19 cellular contexts compared by ENCODE assay signal in the genomic region with DNA sequence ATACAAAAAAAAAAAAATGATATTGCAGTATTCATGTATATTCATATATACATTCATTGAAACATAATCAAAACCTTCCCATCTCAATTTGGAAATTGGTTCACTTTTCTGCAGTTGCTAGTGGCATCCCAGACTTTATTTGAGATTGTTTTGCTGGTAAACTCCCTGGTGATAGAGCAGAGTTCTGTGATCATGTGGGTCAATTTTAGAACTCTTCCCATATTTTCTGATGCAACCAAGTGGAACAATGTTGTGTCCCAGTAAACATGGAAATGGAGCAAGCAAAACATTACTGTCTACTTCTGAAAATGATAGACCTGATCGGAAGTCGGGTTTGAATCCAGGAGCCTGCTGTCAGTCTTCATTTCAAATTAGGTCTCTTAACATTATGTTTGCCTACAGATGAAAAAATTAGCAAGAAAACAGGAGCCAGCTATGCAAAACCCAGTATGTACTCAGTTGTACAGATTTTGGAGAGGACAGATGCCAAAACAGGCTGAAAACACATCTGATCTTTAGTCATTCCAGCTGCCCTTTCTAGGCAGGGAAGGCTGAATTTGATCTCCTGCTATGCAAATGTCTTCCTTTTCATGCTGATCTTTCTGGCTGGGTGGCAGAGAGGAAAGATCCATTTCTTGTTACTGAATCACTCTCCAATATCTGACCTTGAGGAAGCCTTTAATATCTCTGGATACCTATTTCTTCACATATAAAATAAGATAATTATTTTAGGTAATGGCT.
DNase-seq lines count a peak whose midpoint lies in the region; ATAC-seq and TF ChIP-seq lines count a peak whose summit lies in the region.
"Had no signal": no experiment of that assay in that cellular context is flagged by ENCODE, and none has a peak within 500 bp of the region (broad histone marks: within the 10 kb centered on the region; RNA-seq: fewer than 3 reads in every experiment).

No MANE protein-coding gene starts in this region.

- intact Hi-C loops in prostate gland (cut with DNase I) = no loop called here

- H3K27ac Mint-ChIP-seq in chondrocyte (ENCODE audit: unreplicated experiment) = peak overlapping the region; percentile 15
- H3K27ac Mint-ChIP-seq: dendritic cell treated with granulocyte-macrophage colony-stimulating factor and Interleukin-4, amounts not matched to agents 40 ng/mL and 50 ng/mL, for 4 days had no signal

- no peaks in the 10 kb centered on the region for H3K36me3 Mint-ChIP-seq in chondrocyte (ENCODE audit: low read depth)

- no peaks in the 10 kb centered on the region for H3K27me3 ChIP-seq in prostate gland (replicated peaks; ENCODE audit: insufficient read depth)
- H3K27me3 ChIP-seq: BE2C, SJSA1 had no signal

- no peak overlapping the region for H3K4me3 Mint-ChIP-seq in chondrocyte (ENCODE audit: unreplicated experiment)
- H3K4me3 Mint-ChIP-seq: dendritic cell treated with granulocyte-macrophage colony-stimulating factor and Interleukin-4, amounts not matched to agents 40 ng/mL and 50 ng/mL, for 4 days had no signal

- peaks cover 37% of the 10 kb centered on the region for H3K4me1 Mint-ChIP-seq in chondrocyte (ENCODE audit: low read depth)

- no peaks in the 10 kb centered on the region for H3K9me3 ChIP-seq in prostate gland
- H3K9me3 ChIP-seq: BE2C, SJSA1, thoracic aorta had no signal

- WGBS in prostate gland = 88% methylated on average over 2 of the region's 2 CpGs

- no peaks in the 10 kb centered on the region for H3K27me3 Mint-ChIP-seq in chondrocyte (ENCODE audit: low read depth)
- H3K27me3 Mint-ChIP-seq: dendritic cell treated with granulocyte-macrophage colony-stimulating factor and Interleukin-4, amounts not matched to agents 40 ng/mL and 50 ng/mL, for 4 days had no signal

- no peaks in the 10 kb centered on the region for H3K36me3 ChIP-seq in prostate gland
- H3K36me3 ChIP-seq: BE2C, SJSA1, thoracic aorta had no signal

- H3K4me1 ChIP-seq in prostate gland (replicated peaks) = no peaks in the 10 kb centered on the region
- H3K4me1 ChIP-seq: BE2C, SJSA1 had no signal

- no peak for TF ChIP-seq CTCF in chondrocyte (IDR thresholded peaks at IDR 0.05)
- no peak for TF ChIP-seq CTCF in prostate gland (IDR thresholded peaks at IDR 0.05)

- TF ChIP-seq POLR2A in prostate gland (IDR thresholded peaks at IDR 0.05) = no peak

- DNase-seq in DMS 273 (lab: John Stamatoyannopoulos, UW; ENCODE audit: unreplicated experiment) = peak; percentile 78
- DNase-seq in NCI-H146 treated with DMSO at 0.1 percent for 48 hours (lab: John Stamatoyannopoulos, UW; ENCODE audit: unreplicated experiment) = peak; percentile 10
- DNase-seq in chondrocyte (ENCODE audit: low spot score) = no peak
- DNase-seq in myocyte (ENCODE audit: low read depth) = peak; percentile 51
- no peak for DNase-seq in prostate gland (ENCODE audit: low spot score)
- no peak for DNase-seq in activated CD4-positive, CD25-positive, alpha-beta regulatory T cell (lab: John Stamatoyannopoulos, UW)
- DNase-seq: activated CD4-positive, alpha-beta T cell treated with anti-CD3 and anti-CD28 coated beads for 4 hours; BE2C; HCEC 1CT; head of caudate nucleus; kidney glomerular epithelial cell; NCI-H226; stimulated activated CD4-positive, alpha-beta T cell treated with anti-CD3 and anti-CD28 coated beads, Interleukin-2, amount 100 ng/mL, for 24 hours had no signal

- ATAC-seq in HG03520 (IDR thresholded peaks at IDR 0.05; ENCODE audit: unreplicated experiment) = no peak
- ATAC-seq in GM18519 (IDR thresholded peaks at IDR 0.05; ENCODE audit: low FRiP score, unreplicated experiment) = no peak
- ATAC-seq: sciatic nerve had no signal

- H3K4me3 ChIP-seq in prostate gland = no peak overlapping the region
- H3K4me3 ChIP-seq: SJSA1, thoracic aorta had no signal

- H3K9me3 Mint-ChIP-seq in chondrocyte (ENCODE audit: low read depth) = no peaks in the 10 kb centered on the region
- H3K9me3 Mint-ChIP-seq: dendritic cell treated with granulocyte-macrophage colony-stimulating factor and Interleukin-4, amounts not matched to agents 40 ng/mL and 50 ng/mL, for 4 days had no signal

- no peak overlapping the region for H3K27ac ChIP-seq in prostate gland
- H3K27ac ChIP-seq: SJSA1, thoracic aorta had no signal

Comparison
In these comparisons a context has a peak if more than half of its experiments do, and no peak if none do; other contexts are left out.
1. DNase-seq: peak in DMS 273 (single experiment), NCI-H146 treated with DMSO at 0.1 percent for 48 hours (single experiment) and myocyte (single experiment); none in chondrocyte (single experiment), prostate gland (single experiment) and activated CD4-positive, CD25-positive, alpha-beta regulatory T cell (0 of 4).